ENCODE assay signal across 9 cellular contexts in the genomic region with DNA sequence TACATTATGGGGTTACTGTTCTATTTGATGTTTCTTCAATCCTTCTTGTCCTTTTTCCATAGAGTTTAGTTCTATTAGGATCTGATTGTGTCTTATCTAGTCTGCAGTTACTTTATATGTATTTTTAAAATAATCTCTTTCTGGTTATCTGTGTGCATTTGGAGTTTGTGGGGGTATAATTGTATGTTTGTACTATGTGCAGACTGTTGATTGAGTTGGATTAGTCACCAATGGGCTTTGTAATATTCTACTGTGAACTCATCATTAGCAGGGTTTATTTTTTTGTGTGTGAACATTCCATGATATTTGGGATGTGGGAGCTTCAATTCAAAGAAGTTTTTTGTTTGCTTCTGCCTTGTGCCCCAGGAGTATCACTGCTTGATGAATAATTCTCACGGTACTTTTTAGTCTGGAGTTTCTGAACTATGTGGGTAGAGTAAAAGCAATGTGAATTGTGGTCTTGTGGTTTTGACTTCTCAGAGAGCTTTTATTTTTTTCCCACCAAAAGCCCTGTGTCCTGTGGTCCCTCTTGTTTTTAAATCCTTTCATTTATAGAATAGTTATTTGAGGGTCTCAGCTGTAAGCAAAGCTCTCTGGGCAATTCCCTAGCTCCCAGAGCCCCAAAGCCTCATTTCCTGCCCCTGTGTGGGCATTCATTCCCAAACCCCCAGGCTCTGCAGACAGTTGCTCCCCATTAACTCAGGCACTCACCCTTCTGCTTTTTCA.
A peak's percentile ranks its signal among the peaks of the same experiment; 100 is the strongest.
DNase-seq lines count a peak whose midpoint lies in the region; ATAC-seq, FAIRE-seq and TF ChIP-seq lines count a peak whose summit lies in the region.
"Had no signal": no experiment of that assay in that cellular context is flagged by ENCODE, and none has a peak within 500 bp of the region (broad histone marks: within the 10 kb centered on the region; RNA-seq: fewer than 3 reads in every experiment).

No MANE protein-coding gene starts in this region.

- no peak for TF ChIP-seq EP300 in suprapubic skin (IDR thresholded peaks at IDR 0.05)

- H3K9me3 ChIP-seq in suprapubic skin = no peaks in the 10 kb centered on the region

- POLR2A ChIA-PET in RWPE1 (lab: Yijun Ruan, JAX; ENCODE audit: low non-redundant PET) = no interaction called here

- TF ChIP-seq POLR2A in suprapubic skin (IDR thresholded peaks at IDR 0.05) = no peak
- no peak for TF ChIP-seq POLR2A in H54 (IDR thresholded peaks at IDR 0.05; ENCODE audit: low read depth, low read length)

- H3K4me3 ChIP-seq in AG10803 (ENCODE audit: low read length) (no peak overlapping the region), suprapubic skin (no peak overlapping the region)

- ATAC-seq in GM19328 (IDR thresholded peaks at IDR 0.05; ENCODE audit: unreplicated experiment) = peak; percentile 86
- ATAC-seq in HG03066 (IDR thresholded peaks at IDR 0.05; ENCODE audit: low read depth, unreplicated experiment) = peak; percentile 81
- ATAC-seq: CD8-positive, alpha-beta T cell had no signal

- no peaks in the 10 kb centered on the region for H3K4me1 ChIP-seq in suprapubic skin

- CTCF ChIA-PET in RWPE1 (lab: Yijun Ruan, JAX) = interaction anchor here (0.6 kb wide), 1 partner anchor 34 kb away, joined by 4 read pairs; no protein-coding TSS in a partner anchor

- peak; percentile 21 for DNase-seq in AG10803 (ENCODE audit: low read depth)
- DNase-seq in amniotic epithelial cell (ENCODE audit: low read depth) = peak; percentile 23
- DNase-seq in suprapubic skin (ENCODE audit: low spot score in 2 of 2) = no peak
- no peak for DNase-seq in NCI-H446 (lab: John Stamatoyannopoulos, UW)
- no peak for DNase-seq in RWPE1 (ENCODE audit: low spot score)
- no peak for DNase-seq in H54 (ENCODE audit: insufficient read length, low spot score)
- DNase-seq: CD8-positive, alpha-beta T cell had no signal

- FAIRE-seq in H54 (lab: Jason Lieb, UNC) = no peak

- H3K27me3 ChIP-seq in suprapubic skin = no peaks in the 10 kb centered on the region

- H3K36me3 ChIP-seq in suprapubic skin = no peaks in the 10 kb centered on the region

- H3K27ac ChIP-seq in suprapubic skin (no peak overlapping the region), RWPE1 (no peak overlapping the region)

- 67% methylated on average over 1 of the region's 1 CpG for whole genome bisulfite sequencing in suprapubic skin

- TF ChIP-seq CTCF in AG10803 (conservative IDR thresholded peaks at IDR 0.05; ENCODE audit: low read length) = no peak
- no peak for TF ChIP-seq CTCF in suprapubic skin (IDR thresholded peaks at IDR 0.05)
- TF ChIP-seq CTCF in RWPE1 (conservative IDR thresholded peaks at IDR 0.05; ENCODE audit: low read depth) = no peak

Comparison
In these comparisons a context has a peak if more than half of its experiments do, and no peak if none do; other contexts are left out.
1. DNase-seq: peak in AG10803 (single experiment) and amniotic epithelial cell (single experiment); none in suprapubic skin (0 of 2), NCI-H446 (0 of 2), RWPE1 (single experiment) and H54 (single experiment).